Comparison of ENCODE assay signal across 21 cellular contexts in the genomic region with DNA sequence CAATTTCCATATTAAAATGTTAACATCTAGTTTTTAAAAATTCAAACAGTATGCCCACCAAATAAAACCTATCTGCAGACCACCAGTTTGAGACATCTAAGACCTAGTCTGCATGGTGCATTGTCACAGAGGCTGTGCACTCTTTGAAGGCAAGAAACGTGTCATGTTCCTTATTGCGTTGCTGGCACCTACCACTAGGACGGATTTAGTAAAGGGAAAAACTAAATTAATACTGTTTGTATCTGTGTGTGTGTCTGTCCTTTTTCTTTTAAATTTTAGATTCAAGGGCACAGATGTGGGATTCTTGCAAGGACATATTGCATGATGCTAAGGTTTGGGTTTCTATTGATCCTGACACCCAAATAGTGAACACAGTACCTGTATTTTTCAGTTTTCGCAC.
"Had no signal": no experiment of that assay in that cellular context is flagged by ENCODE, and none has a peak within 500 bp of the region (broad histone marks: within the 10 kb centered on the region; RNA-seq: fewer than 3 reads in every experiment).

No MANE protein-coding gene starts in this region.

- H3K27ac ChIP-seq: colonic mucosa, gastrocnemius medialis, parathyroid adenoma, psoas muscle, right lobe of liver, stomach, thoracic aorta, transverse colon had no signal

- H3K36me3 ChIP-seq: colonic mucosa, gastrocnemius medialis, right lobe of liver, stomach, thoracic aorta, transverse colon had no signal

- DNase-seq: cerebellar nuclear complex; colonic mucosa; dermis blood vessel endothelial cell; gastrocnemius medialis; left colon; left ventricle myocardium superior; mesenchymal stem cell; naive B cell; occipital lobe; psoas muscle; retina; right lobe of liver; stimulated activated CD4-positive, alpha-beta T cell treated with anti-CD3 and anti-CD28 coated beads, Interleukin-2, amount 100 ng/mL, for 24 hours; stimulated activated naive CD4-positive, alpha-beta T cell; stomach; substantia nigra; transverse colon had no signal

- H3K4me3 Mint-ChIP-seq: naive B cell, nephron had no signal

- H3K4me1 ChIP-seq: parathyroid adenoma, psoas muscle had no signal

- H3K9ac ChIP-seq: parathyroid adenoma had no signal

- H3K9me3 ChIP-seq: colonic mucosa, gastrocnemius medialis, psoas muscle, right lobe of liver, stomach, thoracic aorta, transverse colon had no signal

- H3K27ac Mint-ChIP-seq: naive B cell, nephron had no signal

- H3K4me3 ChIP-seq: colonic mucosa, gastrocnemius medialis, lung, psoas muscle, right lobe of liver, stomach, thoracic aorta, transverse colon had no signal
